In genomic region chr5:179405054-179405416, GRCh38 we compare ENCODE assay signal across 24 cellular contexts. TPM values are rescaled to one million over a fixed set of nuclear protein-coding genes. Genes with fewer than 3 reads are reported as not detected.
"Had no signal": no experiment of that assay in that cellular context is flagged by ENCODE, and none has a peak within 500 bp of the region (broad histone marks: within the 10 kb centered on the region; RNA-seq: fewer than 3 reads in every experiment).

No MANE protein-coding gene starts in this region.

- H3K27me3 Mint-ChIP-seq: IgD-negative memory B cell had no signal

- H3K4me3 Mint-ChIP-seq: IgD-negative memory B cell had no signal

- FAIRE-seq: HTR-8/SVneo, K562 had no signal

- H3K4me2 ChIP-seq: KMS-11, SK-N-SH had no signal

- H3K4me1 Mint-ChIP-seq: IgD-negative memory B cell had no signal

- DNase-seq: Kasumi-1, MM.1S, NCI-H1092 treated with DMSO at 0.1 percent for 48 hours, NCI-H1436, NCI-H187, NCI-H2029, NCI-H2081 treated with DMSO at 0.1 percent for 48 hours, NCI-H2227 treated with DMSO at 0.1 percent for 48 hours, NCI-H510A, NCI-H524 treated with DMSO at 0.1 percent for 48 hours, NCI-H69, NCI-H774, PC-3, SHP77, SK-N-SH, SW 1271 had no signal

- ATAC-seq: PC-3 had no signal

- H3K9ac ChIP-seq: KMS-11, SK-N-SH had no signal

- H3K4me3 ChIP-seq: K562 had no signal

- H3K27ac Mint-ChIP-seq: IgD-negative memory B cell had no signal

- H3K27ac ChIP-seq: HL-60, KMS-11, RWPE1 had no signal

- H3K9me3 ChIP-seq: SK-N-SH had no signal

RNA-seq across cellular contexts. Expression of gene ADAMTS2, which starts 59.8 kb away (rescaled TPM):
- total RNA-seq: K562, OCI-LY7, PC-3, SK-MEL-5 had no signal
- polyA plus RNA-seq: IgD-negative memory B cell, K562 had no signal
